21 cellular contexts compared by ENCODE assay signal in the genomic region with DNA sequence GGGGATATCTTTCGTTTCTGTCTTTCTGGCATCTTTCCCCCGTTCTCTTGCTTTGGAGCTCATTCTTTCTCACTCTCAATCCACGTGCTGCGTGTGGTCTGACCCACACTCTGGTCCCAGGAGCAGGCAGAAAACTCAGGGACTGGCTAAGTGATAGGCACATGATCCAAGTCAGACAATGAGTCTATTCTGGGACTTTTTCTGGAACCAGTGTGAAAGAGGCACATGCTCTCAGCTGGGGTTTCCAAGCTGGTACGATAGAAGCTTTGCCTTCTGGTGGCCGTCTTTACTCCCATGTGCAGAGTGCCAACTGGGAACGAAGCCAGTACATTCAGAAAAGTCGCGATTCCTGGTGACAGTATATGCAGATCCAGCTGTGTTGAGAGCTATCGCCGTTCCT.
A peak's percentile ranks its signal among the peaks of the same experiment; 100 is the strongest.
DNase-seq lines count a peak whose midpoint lies in the region; ATAC-seq, FAIRE-seq and TF ChIP-seq lines count a peak whose summit lies in the region.
"Had no signal": no experiment of that assay in that cellular context is flagged by ENCODE, and none has a peak within 500 bp of the region (broad histone marks: within the 10 kb centered on the region; RNA-seq: fewer than 3 reads in every experiment).

No MANE protein-coding gene starts in this region.

- H4K20me1 ChIP-seq in H1 (replicated peaks in 1 of 2; ENCODE audit: control insufficient read depth in 1 of 2, insufficient read depth in 2 of 2, low read length in 2 of 2), result no peaks in the 10 kb centered on the region

- no peak overlapping the region for H3K23ac ChIP-seq in H1 (ENCODE audit: insufficient read length)

- H2BK120ac ChIP-seq in H1 (replicated peaks; ENCODE audit: low read depth, low read length), result no peak overlapping the region

- CTCF ChIA-PET in H1 (lab: Charles Lee; ENCODE audit: partially characterized antibody), result interaction anchor here (0.6 to 1.4 kb wide), 4 partner anchors 36 to 91 kb away, joined by 3 to 4 read pairs (median 3); no protein-coding TSS in a partner anchor

- H2AK5ac ChIP-seq in H1 (ENCODE audit: low read depth, low read length), result no peak overlapping the region

- H3K4me3 ChIP-seq in H1 (ENCODE audit: extremely low read depth in 1 of 4, insufficient read depth in 2 of 4, low read depth in 3 of 4, low read length in 4 of 4) (no peak overlapping the region), gastrocnemius medialis (no peak overlapping the region)
- H3K4me3 ChIP-seq: lower lobe of right lung, pancreas had no signal

- no peak overlapping the region; the same call in 1 of the 2 replicates for H2BK20ac ChIP-seq in H1 (ENCODE audit: low read length)

- peak; percentile 88 for FAIRE-seq in HTR-8/SVneo (lab: Jason Lieb, UNC)
- FAIRE-seq in H1 (lab: Jason Lieb, UNC), result no peak
- FAIRE-seq: endothelial cell of umbilical vein, pancreas had no signal

- POLR2A ChIA-PET in H1 (lab: Charles Lee; ENCODE audit: partially characterized antibody), result no interaction called here

- TF ChIP-seq CTCF in H1 (IDR thresholded peaks at IDR 0.05; ENCODE audit: control extremely low read depth in 1 of 3, insufficient read depth in 1 of 3, low read depth in 1 of 3, low read length in 3 of 3) (no peak), gastrocnemius medialis (IDR thresholded peaks at IDR 0.05 in 4 of 5, conservative IDR thresholded peaks at IDR 0.05 in 1 of 5) (no peak)

- H3K9ac ChIP-seq in H1 (replicated peaks in 1 of 4; ENCODE audit: extremely low read depth in 1 of 4, low read depth in 3 of 4, low read length in 3 of 4), result no peak overlapping the region

- intact Hi-C loops in gastrocnemius medialis (cut with DNase I; ENCODE audit: low total_unique reads), result no loop called here

- H3K36me3 ChIP-seq in H1 (ENCODE audit: control insufficient read depth in 2 of 4, insufficient read depth in 4 of 4, low read length in 3 of 4) (no peaks in the 10 kb centered on the region), gastrocnemius medialis (no peaks in the 10 kb centered on the region)
- H3K36me3 ChIP-seq: lower lobe of right lung, pancreas had no signal

- no peak for TF ChIP-seq POLR2A in H1 (IDR thresholded peaks at IDR 0.05; ENCODE audit: control extremely low read depth in 1 of 2, low read depth in 2 of 2, low read length in 2 of 2)
- TF ChIP-seq POLR2A in gastrocnemius medialis (IDR thresholded peaks at IDR 0.05), result no peak

- H3K4ac ChIP-seq in H1 (replicated peaks; ENCODE audit: insufficient read length, low read depth, low read length), result no peak overlapping the region

- no peak overlapping the region for H3K56ac ChIP-seq in H1 (replicated peaks; ENCODE audit: insufficient read length, low read depth, low read length)

- H3K79me2 ChIP-seq in H1 (ENCODE audit: control insufficient read depth in 1 of 2, insufficient read depth in 2 of 2, low read length in 2 of 2), result no peaks in the 10 kb centered on the region

- H3K27me3 ChIP-seq in H1 (replicated peaks in 1 of 4; ENCODE audit: control insufficient read depth in 3 of 4, extremely low read depth in 1 of 4, insufficient read depth in 3 of 4, low read length in 3 of 4) (no peaks in the 10 kb centered on the region), gastrocnemius medialis (no peaks in the 10 kb centered on the region)
- H3K27me3 ChIP-seq: pancreas had no signal

- H2BK5ac ChIP-seq in H1 (ENCODE audit: low read depth, low read length), result no peak overlapping the region

- H2AFZ ChIP-seq in H1 (ENCODE audit: low read length), result no peak overlapping the region

- in situ Hi-C loops in gastrocnemius medialis (cut with MboI; ENCODE audit: low sequenced_read_pairs in 4 of 4), result no loop called here

- H2BK15ac ChIP-seq in H1 (ENCODE audit: low read length), result no peak overlapping the region

- no peak for TF ChIP-seq EP300 in H1 (IDR thresholded peaks at IDR 0.05; ENCODE audit: borderline replicate concordance in 1 of 2, low read depth in 2 of 2, low read length in 2 of 2)

- no peak overlapping the region for H4K91ac ChIP-seq in H1 (replicated peaks; ENCODE audit: insufficient read length, low read length)

- H3K79me1 ChIP-seq in H1 (ENCODE audit: low read depth, low read length), result no peaks in the 10 kb centered on the region

- no peak overlapping the region for H3K27ac ChIP-seq in H1 (ENCODE audit: low read depth, low read length)
- no peak overlapping the region for H3K27ac ChIP-seq in gastrocnemius medialis
- H3K27ac ChIP-seq: lower lobe of right lung, pancreas had no signal

- ATAC-seq in gastrocnemius medialis (peak; percentile 41 to 69), GM21619 (IDR thresholded peaks at IDR 0.05; ENCODE audit: unreplicated experiment) (no peak), HG02884 (IDR thresholded peaks at IDR 0.05; ENCODE audit: unreplicated experiment) (no peak)
- ATAC-seq: activated CD8-positive, alpha-beta T cell treated with anti-CD3 and anti-CD28 coated beads for 36 hours; activated T-cell treated with anti-CD3 and anti-CD28 coated beads, Interleukin-2, amount 50 U/mL, for 4 hours; lower lobe of right lung; pancreas had no signal

- no peak overlapping the region for H3K18ac ChIP-seq in H1 (ENCODE audit: extremely low read depth, low read length)

- H3K4me1 ChIP-seq in H1 (replicated peaks in 1 of 4; ENCODE audit: control insufficient read depth in 3 of 4, insufficient read depth in 4 of 4, low read length in 3 of 4) (peaks cover 4 to 19% (median 14%) of the 10 kb centered on the region in 4 experiments; a peak in 6 of 7 replicates), gastrocnemius medialis (peaks cover 0 to 17% of the 10 kb centered on the region in 2 donors)
- H3K4me1 ChIP-seq: lower lobe of right lung, pancreas had no signal

- no peak overlapping the region for H3K4me2 ChIP-seq in H1 (ENCODE audit: insufficient read depth in 1 of 2, low read depth in 2 of 2, low read length in 2 of 2)

- H4K8ac ChIP-seq in H1 (ENCODE audit: extremely low read depth, insufficient read depth, low read length), result no peak overlapping the region

- H4K5ac ChIP-seq in H1 (ENCODE audit: insufficient read length, low read depth, low read length), result no peak overlapping the region

- 94% methylated on average over 11 of the region's 11 CpGs; no CpG with 5 or more reads in 1 of the 2 experiments for WGBS in H1 (ENCODE audit: extremely low coverage in 1 of 2, insufficient coverage in 1 of 2, insufficient read length in 1 of 2, insufficient replicate concordance in 2 of 2, low coverage in 1 of 2, low lambda C conversion rate in 2 of 2, missing lambda C conversion rate in 1 of 2), 2 experiments

- peak overlapping the region; percentile 20; the same call in 1 of the 2 replicates for H2BK12ac ChIP-seq in H1 (ENCODE audit: low read depth, low read length)

- no peak for TF ChIP-seq RAD21 in H1 (IDR thresholded peaks at IDR 0.05 in 1 of 2, conservative IDR thresholded peaks at IDR 0.05 in 1 of 2; ENCODE audit: low read depth in 2 of 2, low read length in 2 of 2)

- H3K9me3 ChIP-seq in H1 (ENCODE audit: insufficient read depth in 2 of 2, low read depth in 1 of 2, low read length in 1 of 2) (no peaks in the 10 kb centered on the region), gastrocnemius medialis (no peaks in the 10 kb centered on the region)
- H3K9me3 ChIP-seq: lower lobe of right lung, pancreas had no signal

- no peaks in the 10 kb centered on the region for H3K23me2 ChIP-seq in H1 (ENCODE audit: low read depth, low read length)

- H3K14ac ChIP-seq in H1 (ENCODE audit: insufficient read length), result no peak overlapping the region

- DNase-seq in HTR-8/SVneo (ENCODE audit: insufficient read length, low spot score) (no peak), H1 (ENCODE audit: low read depth in 1 of 2, low spot score in 2 of 2) (no peak), hypothalamus (lab: John Stamatoyannopoulos, UW) (peak in 45 of 51 donors; percentile 8 to 87 (median 56)), gastrocnemius medialis (no peak), activated T-cell treated with anti-CD3 and anti-CD28 coated beads for 4 hours (no peak), mucosa of gallbladder (ENCODE audit: low spot score) (no peak)
- DNase-seq: activated CD4-positive, CD25-positive, alpha-beta regulatory T cell; activated CD8-positive, alpha-beta T cell treated with anti-CD3 and anti-CD28 coated beads for 36 hours; activated T-cell treated with anti-CD3 and anti-CD28 coated beads, Interleukin-2, amount 50 U/mL, for 4 hours; CD4-positive, alpha-beta T cell; DMS79 treated with DMSO at 0.1 percent for 48 hours; lower lobe of right lung; naive B cell; NCI-H1436; NCI-H526 treated with DMSO at 0.1 percent for 48 hours; pancreas; SIG-M5; stimulated activated CD4-positive, alpha-beta T cell treated with anti-CD3 and anti-CD28 coated beads, Interleukin-4, amount 100 ng/mL, for 24 hours had no signal

TF ChIP-seq in H1, 55 proteins besides CTCF, POLR2A, EP300 and RAD21 (continues in another document):
- no peak for TF ChIP-seq ASH2L (IDR thresholded peaks at IDR 0.05; ENCODE audit: low read length)

Comparison
In these comparisons a context has a peak if more than half of its experiments do, and no peak if none do; other contexts are left out.
1. DNase-seq: peak in hypothalamus (45 of 51); none in HTR-8/SVneo (single experiment), H1 (0 of 2), gastrocnemius medialis (0 of 2), activated T-cell treated with anti-CD3 and anti-CD28 coated beads for 4 hours (single experiment) and mucosa of gallbladder (single experiment).
2. ATAC-seq: peak in gastrocnemius medialis (2 of 2); none in GM21619 (single experiment) and HG02884 (single experiment).